ENCODE assay signal across 8 cellular contexts in genomic region chr16:22192261-22193133, GRCh38. TPM values are rescaled to one million over a fixed set of nuclear protein-coding genes. Genes with fewer than 3 reads are reported as not detected.
DNase-seq lines count a peak whose midpoint lies in the region; ATAC-seq and TF ChIP-seq lines count a peak whose summit lies in the region.

No MANE protein-coding gene starts in this region.

- H3K27me3 ChIP-seq in SJCRH30 (no peaks in the 10 kb centered on the region), psoas muscle (ENCODE audit: insufficient read depth in 3 of 3, low read length in 2 of 3) (no peaks in the 10 kb centered on the region), upper lobe of right lung (no peaks in the 10 kb centered on the region)

- peak overlapping the region; percentile 54; the same call in 1 of the 2 replicates for H3K4me3 ChIP-seq in GM12864 (ENCODE audit: low read depth, low read length)
- peak overlapping the region; percentile 66 for H3K4me3 ChIP-seq in SJCRH30
- peak overlapping the region; percentile 84 for H3K4me3 ChIP-seq in psoas muscle
- peak overlapping the region; percentile 55 for H3K4me3 ChIP-seq in upper lobe of right lung

- intact Hi-C loops in cardiac septum (cut with DNase I): no loop called here
- intact Hi-C loops in psoas muscle (cut with DNase I): no loop called here
- intact Hi-C loops in upper lobe of right lung (cut with DNase I): no loop called here

- ATAC-seq in psoas muscle (peak; percentile 38 to 54 (median 45)), upper lobe of right lung (peak; percentile 6), GM19328 (IDR thresholded peaks at IDR 0.05; ENCODE audit: unreplicated experiment) (no peak)

- H3K36me3 ChIP-seq in SJCRH30 (no peaks in the 10 kb centered on the region), psoas muscle (ENCODE audit: insufficient read depth in 1 of 2, low read depth in 1 of 2) (no peaks in the 10 kb centered on the region), upper lobe of right lung (no peaks in the 10 kb centered on the region)

- peak overlapping the region; percentile 58; the same call in 1 of the 2 replicates for H3K27ac ChIP-seq in SJCRH30
- H3K27ac ChIP-seq in psoas muscle: peak overlapping the region; percentile 90
- H3K27ac ChIP-seq in upper lobe of right lung: peak overlapping the region; percentile 95

- H3K4me1 ChIP-seq in SJCRH30 (no peaks in the 10 kb centered on the region; the same call in 1 of the 2 replicates), psoas muscle (peaks cover 30% of the 10 kb centered on the region), upper lobe of right lung (peaks cover 36% of the 10 kb centered on the region)

- 12 to 17% (median 14%) methylated on average over 16 of the region's 16 CpGs for WGBS in psoas muscle, 3 donors

- no peaks in the 10 kb centered on the region for H3K9me3 ChIP-seq in SJCRH30 (replicated peaks)
- H3K9me3 ChIP-seq in psoas muscle: no peaks in the 10 kb centered on the region
- H3K9me3 ChIP-seq in upper lobe of right lung: no peaks in the 10 kb centered on the region

- DNase-seq in GM12864 (ENCODE audit: low read depth) (peak; percentile 86), HK-2 (ENCODE audit: unreplicated experiment) (peak; percentile 65), SJCRH30 (peak; percentile 80 to 85), cardiac septum (ENCODE audit: low spot score) (peak; percentile 86), psoas muscle (peak; percentile 86 to 92), upper lobe of right lung (peak; percentile 81)
- peak; percentile 62 for DNase-seq in activated naive CD4-positive, alpha-beta T cell treated with anti-CD3 and anti-CD28 coated beads, Interleukin-2, amount 50 U/mL, for 16 hours

- TF ChIP-seq CTCF in GM12864 (IDR thresholded peaks at IDR 0.05; ENCODE audit: low read depth, low read length, missing control alignments): no peak
- TF ChIP-seq CTCF in psoas muscle (IDR thresholded peaks at IDR 0.05): no peak
- TF ChIP-seq CTCF in upper lobe of right lung (IDR thresholded peaks at IDR 0.05): no peak

RNA-seq across cellular contexts. Expression of gene EEF2K, which starts 13.6 kb away (rescaled TPM):
- total RNA-seq in SJCRH30 (2014; rRNA removed; shearing (Covaris generic)): 22.0 and 23.0 TPM in 2 replicates
- total RNA-seq in cardiac septum (16.2 TPM), psoas muscle (10 to 100 TPM; 29.4 to 47.0 (median 34.3) TPM), upper lobe of right lung (34.9 TPM)
- 10 to 100 TPM; 13.0 to 14.5 (median 13.2) TPM for polyA plus RNA-seq in psoas muscle

RNA-seq across cellular contexts. Expression of gene SDR42E2, which starts 30.2 kb away (rescaled TPM):
- total RNA-seq in SJCRH30 (2014; rRNA removed; shearing (Covaris generic)): not detected in 2 replicates
- total RNA-seq in cardiac septum: not detected
- under 1 TPM in 1 of 4 donors, not detected in 3; 0.08 TPM for total RNA-seq in psoas muscle
- polyA plus RNA-seq in psoas muscle: under 1 TPM in 1 of 3 donors, not detected in 2; 0.01 TPM
- 0.14 TPM for total RNA-seq in upper lobe of right lung
